ENCODE assay signal across 12 cellular contexts in the genomic region with DNA sequence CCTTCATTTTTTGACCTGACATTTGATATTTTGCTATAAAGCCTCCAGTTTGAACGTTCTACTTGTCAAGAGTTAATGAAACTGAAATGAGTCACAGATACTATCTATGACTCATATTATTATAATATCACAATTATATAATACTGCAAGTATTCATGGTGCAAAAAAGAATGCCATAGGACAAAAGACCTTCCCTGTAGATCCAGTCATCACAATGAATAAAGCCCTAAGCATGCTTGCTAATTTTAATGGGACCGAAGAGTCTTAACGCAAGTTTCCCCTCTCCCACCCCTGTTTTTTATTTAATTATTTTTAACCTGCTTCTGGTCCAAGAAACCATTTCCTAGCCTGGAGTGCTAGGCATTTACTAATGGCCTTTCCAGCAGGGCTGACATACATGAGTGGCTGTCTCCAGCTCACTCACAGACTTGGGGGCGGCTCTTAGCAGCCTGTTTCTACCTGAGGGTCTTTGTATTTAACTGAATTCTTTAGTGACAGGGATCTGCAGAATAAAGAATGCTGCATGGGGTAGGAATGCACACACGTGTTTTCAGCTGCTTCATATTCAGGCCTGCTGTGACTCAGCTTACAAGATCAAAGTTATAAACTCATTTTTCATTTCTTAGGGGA.
DNase-seq lines count a peak whose midpoint lies in the region; ATAC-seq, FAIRE-seq and TF ChIP-seq lines count a peak whose summit lies in the region.
"Had no signal": no experiment of that assay in that cellular context is flagged by ENCODE, and none has a peak within 500 bp of the region (broad histone marks: within the 10 kb centered on the region; RNA-seq: fewer than 3 reads in every experiment).

No MANE protein-coding gene starts in this region.

- in situ Hi-C loops in gastrocnemius medialis (cut with MboI; ENCODE audit: low sequenced_read_pairs in 4 of 4): no loop called here

- no peak for TF ChIP-seq POLR2A in GM12892 (IDR thresholded peaks at IDR 0.05; ENCODE audit: low read depth, low read length)
- no peak for TF ChIP-seq POLR2A in gastrocnemius medialis (IDR thresholded peaks at IDR 0.05)

- H3K27me3 ChIP-seq in foreskin keratinocyte: no peaks in the 10 kb centered on the region
- no peaks in the 10 kb centered on the region for H3K27me3 ChIP-seq in gastrocnemius medialis
- H3K27me3 ChIP-seq: tibial artery had no signal

- H3K4me1 Mint-ChIP-seq in stimulated activated effector memory CD8-positive, alpha-beta T cell treated with anti-CD3 and anti-CD28 coated beads, Interleukin-12 subunit alpha, Interleukin-12 subunit beta, amount 100 ng/mL, for 72 hours: peaks cover 41% of the 10 kb centered on the region

- H3K27ac ChIP-seq in VCaP (peak overlapping the region; percentile 72), foreskin keratinocyte (peak overlapping the region; percentile 87), gastrocnemius medialis (no peak overlapping the region)
- H3K27ac ChIP-seq: tibial artery had no signal

- H3K36me3 ChIP-seq in gastrocnemius medialis: no peaks in the 10 kb centered on the region
- H3K36me3 ChIP-seq: tibial artery had no signal

- H3K4me3 Mint-ChIP-seq in stimulated activated effector memory CD8-positive, alpha-beta T cell treated with anti-CD3 and anti-CD28 coated beads, Interleukin-12 subunit alpha, Interleukin-12 subunit beta, amount 100 ng/mL, for 72 hours: no peak overlapping the region
- H3K4me3 Mint-ChIP-seq: activated naive CD8-positive, alpha-beta T cell; naive thymus-derived CD8-positive, alpha-beta T cell had no signal

- intact Hi-C loops in gastrocnemius medialis (cut with DNase I; ENCODE audit: low total_unique reads): no loop called here

- ATAC-seq in activated CD4-positive, CD25-positive, alpha-beta regulatory T cell treated with anti-CD3 and anti-CD28 coated beads, Interleukin-2, amount 50 U/mL, for 24 hours: peak; percentile 48 to 61
- ATAC-seq in foreskin keratinocyte (peak; percentile 83), gastrocnemius medialis (no peak)
- no peak for ATAC-seq in stimulated activated effector memory CD8-positive, alpha-beta T cell treated with anti-CD3 and anti-CD28 coated beads, Interleukin-12 subunit alpha, Interleukin-12 subunit beta, amount 100 ng/mL, for 72 hours
- ATAC-seq: naive thymus-derived CD8-positive, alpha-beta T cell had no signal

- TF ChIP-seq CTCF in VCaP (conservative IDR thresholded peaks at IDR 0.05): no peak
- TF ChIP-seq CTCF in foreskin keratinocyte (conservative IDR thresholded peaks at IDR 0.05): no peak
- TF ChIP-seq CTCF in gastrocnemius medialis (IDR thresholded peaks at IDR 0.05 in 4 of 5, conservative IDR thresholded peaks at IDR 0.05 in 1 of 5): no peak

- H3K4me1 ChIP-seq in foreskin keratinocyte (peaks cover 23% of the 10 kb centered on the region), gastrocnemius medialis (no peaks in the 10 kb centered on the region)

- H3K9me3 Mint-ChIP-seq in stimulated activated effector memory CD8-positive, alpha-beta T cell treated with anti-CD3 and anti-CD28 coated beads, Interleukin-12 subunit alpha, Interleukin-12 subunit beta, amount 100 ng/mL, for 72 hours: no peaks in the 10 kb centered on the region
- H3K9me3 Mint-ChIP-seq: naive thymus-derived CD8-positive, alpha-beta T cell had no signal

- no peaks in the 10 kb centered on the region for H3K36me3 Mint-ChIP-seq in stimulated activated effector memory CD8-positive, alpha-beta T cell treated with anti-CD3 and anti-CD28 coated beads, Interleukin-12 subunit alpha, Interleukin-12 subunit beta, amount 100 ng/mL, for 72 hours
- H3K36me3 Mint-ChIP-seq: activated naive CD8-positive, alpha-beta T cell; naive thymus-derived CD8-positive, alpha-beta T cell had no signal

- DNase-seq in activated CD4-positive, CD25-positive, alpha-beta regulatory T cell treated with anti-CD3 and anti-CD28 coated beads, Interleukin-2, amount 50 U/mL, for 72 hours: no peak
- DNase-seq in foreskin keratinocyte (peak; percentile 88 to 95), GM12892 (ENCODE audit: insufficient read length) (no peak), gastrocnemius medialis (no peak), frontal cortex (ENCODE audit: low spot score in 2 of 2) (no peak)
- no peak for DNase-seq in stimulated activated effector memory CD8-positive, alpha-beta T cell treated with anti-CD3 and anti-CD28 coated beads, Interleukin-12 subunit alpha, Interleukin-12 subunit beta, amount 100 ng/mL, for 72 hours (ENCODE audit: low spot score in 2 of 2)
- DNase-seq: ACHN; naive thymus-derived CD8-positive, alpha-beta T cell; tibial artery had no signal

- H3K9me3 ChIP-seq in gastrocnemius medialis: no peaks in the 10 kb centered on the region
- H3K9me3 ChIP-seq: tibial artery had no signal

- FAIRE-seq in GM12892 (lab: Jason Lieb, UNC) (no peak), frontal cortex (lab: Jason Lieb, UNC) (no peak)

- peak overlapping the region; percentile 13 for H3K27ac Mint-ChIP-seq in stimulated activated effector memory CD8-positive, alpha-beta T cell treated with anti-CD3 and anti-CD28 coated beads, Interleukin-12 subunit alpha, Interleukin-12 subunit beta, amount 100 ng/mL, for 72 hours
- H3K27ac Mint-ChIP-seq: activated naive CD8-positive, alpha-beta T cell had no signal

- no peak overlapping the region for H3K4me3 ChIP-seq in gastrocnemius medialis
- H3K4me3 ChIP-seq: tibial artery had no signal

Comparison
In these comparisons a context has a peak if more than half of its experiments do, and no peak if none do; other contexts are left out.
1. ATAC-seq: peak in activated CD4-positive, CD25-positive, alpha-beta regulatory T cell treated with anti-CD3 and anti-CD28 coated beads, Interleukin-2, amount 50 U/mL, for 24 hours (2 of 2) and foreskin keratinocyte (single experiment); none in stimulated activated effector memory CD8-positive, alpha-beta T cell treated with anti-CD3 and anti-CD28 coated beads, Interleukin-12 subunit alpha, Interleukin-12 subunit beta, amount 100 ng/mL, for 72 hours (single experiment) and gastrocnemius medialis (0 of 2).
2. DNase-seq: peak in foreskin keratinocyte (2 of 2); none in activated CD4-positive, CD25-positive, alpha-beta regulatory T cell treated with anti-CD3 and anti-CD28 coated beads, Interleukin-2, amount 50 U/mL, for 72 hours (single experiment), stimulated activated effector memory CD8-positive, alpha-beta T cell treated with anti-CD3 and anti-CD28 coated beads, Interleukin-12 subunit alpha, Interleukin-12 subunit beta, amount 100 ng/mL, for 72 hours (0 of 2), GM12892 (single experiment), gastrocnemius medialis (0 of 2) and frontal cortex (0 of 2).
3. H3K27ac ChIP-seq: peak in VCaP (single experiment) and foreskin keratinocyte (single experiment); none in gastrocnemius medialis (0 of 4).